23 cellular contexts compared by ENCODE assay signal in genomic region chr3:48058089-48058488, GRCh38. TPM values are rescaled to one million over a fixed set of nuclear protein-coding genes. Genes with fewer than 3 reads are reported as not detected.
DNase-seq lines count a peak whose midpoint lies in the region; ATAC-seq and TF ChIP-seq lines count a peak whose summit lies in the region.
"Had no signal": no experiment of that assay in that cellular context is flagged by ENCODE, and none has a peak within 500 bp of the region (broad histone marks: within the 10 kb centered on the region; RNA-seq: fewer than 3 reads in every experiment).

No MANE protein-coding gene starts in this region.

- ATAC-seq in T-helper 17 cell: no peak
- ATAC-seq: activated CD8-positive, alpha-beta memory T cell treated with anti-CD3 and anti-CD28 coated beads, Interleukin-2, amount 10 ng/mL, durations not matched to agents 7 days and 5 days; activated naive CD8-positive, alpha-beta T cell treated with anti-CD3 and anti-CD28 coated beads, Interleukin-2, amount 50 U/mL, for 24 hours; activated T-helper 17 cell treated with anti-CD3 and anti-CD28 coated beads, Interleukin-2, amount 50 U/mL, for 72 hours had no signal

- no peak for TF ChIP-seq CTCF in fibroblast of mammary gland (conservative IDR thresholded peaks at IDR 0.05; ENCODE audit: control insufficient read depth, insufficient read depth, low read depth, low read length)

- no peaks in the 10 kb centered on the region for H3K36me3 ChIP-seq in skeletal muscle tissue (ENCODE audit: control insufficient read depth in 3 of 3, insufficient read depth in 3 of 3, low read length in 3 of 3)

- H3K27ac Mint-ChIP-seq in activated CD4-positive, alpha-beta T cell treated with anti-CD3 and anti-CD28 coated beads, Interleukin-2, amount 10 ng/mL, durations not matched to agents 7 days and 5 days: peak overlapping the region; percentile 31
- peak overlapping the region; percentile 79 for H3K27ac Mint-ChIP-seq in T-helper 17 cell
- H3K27ac Mint-ChIP-seq: activated naive CD8-positive, alpha-beta T cell treated with anti-CD3 and anti-CD28 coated beads, Interleukin-2, amount 50 U/mL, for 24 hours; activated T-helper 17 cell treated with anti-CD3 and anti-CD28 coated beads, Interleukin-2, amount 50 U/mL, for 72 hours; H9 had no signal

- H3K27me3 Mint-ChIP-seq in activated CD4-positive, alpha-beta T cell treated with anti-CD3 and anti-CD28 coated beads, Interleukin-2, amount 10 ng/mL, durations not matched to agents 7 days and 5 days: no peaks in the 10 kb centered on the region
- no peaks in the 10 kb centered on the region for H3K27me3 Mint-ChIP-seq in T-helper 17 cell
- H3K27me3 Mint-ChIP-seq: activated CD8-positive, alpha-beta memory T cell treated with anti-CD3 and anti-CD28 coated beads, Interleukin-2, amount 10 ng/mL, durations not matched to agents 7 days and 5 days; activated naive CD8-positive, alpha-beta T cell treated with anti-CD3 and anti-CD28 coated beads, Interleukin-2, amount 50 U/mL, for 24 hours; activated T-helper 17 cell treated with anti-CD3 and anti-CD28 coated beads, Interleukin-2, amount 50 U/mL, for 72 hours had no signal

- no peak for DNase-seq in activated CD4-positive, alpha-beta T cell treated with anti-CD3 and anti-CD28 coated beads, Interleukin-2, amount 10 ng/mL, durations not matched to agents 7 days and 5 days
- DNase-seq in activated CD4-positive, alpha-beta T cell treated with anti-CD3 and anti-CD28 coated beads, Interleukin-2, amount 50 U/mL, for 4 hours: no peak
- no peak for DNase-seq in T-helper 17 cell
- DNase-seq in fibroblast of mammary gland (ENCODE audit: low read depth): peak; percentile 47
- no peak for DNase-seq in H4 (ENCODE audit: low spot score)
- DNase-seq in NOMO-1 (lab: John Stamatoyannopoulos, UW; ENCODE audit: unreplicated experiment in 2 of 2): no peak
- DNase-seq in nucleus accumbens (lab: John Stamatoyannopoulos, UW): no peak
- DNase-seq: 8988T; activated CD4-positive, alpha-beta T cell treated with anti-CD3 and anti-CD28 coated beads for 1 hour; activated CD8-positive, alpha-beta memory T cell treated with anti-CD3 and anti-CD28 coated beads, Interleukin-2, amount 10 ng/mL, durations not matched to agents 7 days and 5 days; activated naive CD8-positive, alpha-beta T cell treated with anti-CD3 and anti-CD28 coated beads, Interleukin-2, amount 50 U/mL, for 24 hours; caudate nucleus; effector CD4-positive, alpha-beta T cell; GDM1; H9; NCI-H146; PC-9; stimulated activated CD4-positive, alpha-beta T cell treated with anti-CD3 and anti-CD28 coated beads, Interleukin-4, amount 100 ng/mL, for 24 hours had no signal

- H3K4me3 Mint-ChIP-seq in activated CD4-positive, alpha-beta T cell treated with anti-CD3 and anti-CD28 coated beads, Interleukin-2, amount 10 ng/mL, durations not matched to agents 7 days and 5 days: no peak overlapping the region
- no peak overlapping the region for H3K4me3 Mint-ChIP-seq in T-helper 17 cell
- H3K4me3 Mint-ChIP-seq: activated naive CD8-positive, alpha-beta T cell treated with anti-CD3 and anti-CD28 coated beads, Interleukin-2, amount 50 U/mL, for 24 hours; H9 had no signal

- no peaks in the 10 kb centered on the region for H3K27me3 ChIP-seq in skeletal muscle tissue (ENCODE audit: control insufficient read depth in 3 of 3, insufficient read depth in 3 of 3, low read length in 3 of 3)

- H3K9me3 ChIP-seq in T-helper 17 cell (ENCODE audit: control insufficient read depth, low read length, poor library complexity, severe bottlenecking) (no peaks in the 10 kb centered on the region), skeletal muscle tissue (ENCODE audit: control insufficient read depth in 3 of 3, low read length in 3 of 3) (no peaks in the 10 kb centered on the region)

- POLR2A ChIA-PET in activated CD4-positive, alpha-beta T cell treated with anti-CD3 and anti-CD28 coated beads, Interleukin-2, amount 10 ng/mL, durations not matched to agents 7 days and 5 days (lab: Charles Lee): no interaction called here

- peaks cover 2 to 11% (median 4%) of the 10 kb centered on the region in 3 donors for H3K4me1 ChIP-seq in skeletal muscle tissue (ENCODE audit: control insufficient read depth in 3 of 3, insufficient read depth in 3 of 3, low read length in 3 of 3)
- H3K4me1 ChIP-seq: parathyroid adenoma had no signal

- peak overlapping the region; percentile 34 for H3K27ac ChIP-seq in skeletal muscle tissue (ENCODE audit: low read depth, low read length)
- H3K27ac ChIP-seq: parathyroid adenoma, PC-9 had no signal

- no peak overlapping the region for H3K4me3 ChIP-seq in fibroblast of mammary gland (ENCODE audit: control insufficient read depth, low read depth, low read length)
- no peak overlapping the region for H3K4me3 ChIP-seq in skeletal muscle tissue (ENCODE audit: low read length in 3 of 3)
- H3K4me3 ChIP-seq: lung, PC-9, skin epidermis had no signal

- H3K4me1 Mint-ChIP-seq in activated CD4-positive, alpha-beta T cell treated with anti-CD3 and anti-CD28 coated beads, Interleukin-2, amount 10 ng/mL, durations not matched to agents 7 days and 5 days: peaks cover 18% of the 10 kb centered on the region
- peaks cover 15% of the 10 kb centered on the region for H3K4me1 Mint-ChIP-seq in T-helper 17 cell
- H3K4me1 Mint-ChIP-seq: H9 had no signal

- H3K36me3 Mint-ChIP-seq in activated CD4-positive, alpha-beta T cell treated with anti-CD3 and anti-CD28 coated beads, Interleukin-2, amount 10 ng/mL, durations not matched to agents 7 days and 5 days (ENCODE audit: low read depth): peaks cover 17% of the 10 kb centered on the region
- H3K36me3 Mint-ChIP-seq in T-helper 17 cell (ENCODE audit: low read depth): no peaks in the 10 kb centered on the region

- peak overlapping the region in 2 of 3 donors; percentile 3 to 40 for H3K9ac ChIP-seq in skeletal muscle tissue (ENCODE audit: low read depth in 1 of 3, low read length in 3 of 3)
- H3K9ac ChIP-seq: parathyroid adenoma had no signal

- H3K9me3 Mint-ChIP-seq in activated CD4-positive, alpha-beta T cell treated with anti-CD3 and anti-CD28 coated beads, Interleukin-2, amount 10 ng/mL, durations not matched to agents 7 days and 5 days: peaks cover 6% of the 10 kb centered on the region
- H3K9me3 Mint-ChIP-seq: activated naive CD8-positive, alpha-beta T cell treated with anti-CD3 and anti-CD28 coated beads, Interleukin-2, amount 50 U/mL, for 24 hours; activated T-helper 17 cell treated with anti-CD3 and anti-CD28 coated beads, Interleukin-2, amount 50 U/mL, for 72 hours had no signal

- CTCF ChIA-PET in activated CD4-positive, alpha-beta T cell treated with anti-CD3 and anti-CD28 coated beads, Interleukin-2, amount 10 ng/mL, durations not matched to agents 7 days and 5 days (lab: Charles Lee): no interaction called here

RNA-seq across cellular contexts. Expression of gene MAP4, which starts 41.9 kb away (rescaled TPM):
- 100 to 1,000 TPM; 106 to 110 TPM for total RNA-seq in activated CD4-positive, alpha-beta T cell treated with anti-CD3 and anti-CD28 coated beads, Interleukin-2, amount 10 ng/mL, durations not matched to agents 7 days and 5 days
- total RNA-seq in T-helper 17 cell: 10 to 100 TPM; 80.6 to 89.7 TPM
- 106 TPM for total RNA-seq in skeletal muscle tissue
- 35.8 and 40.8 TPM in 2 replicates for total RNA-seq in H4 (2014; rRNA removed; shearing (Covaris generic))
